In genomic region chr17:50636145-50636803, GRCh38 we compare ENCODE assay signal across 21 cellular contexts. TPM values are rescaled to one million over a fixed set of nuclear protein-coding genes. Genes with fewer than 3 reads are reported as not detected.
DNase-seq lines count a peak whose midpoint lies in the region; ATAC-seq, FAIRE-seq and TF ChIP-seq lines count a peak whose summit lies in the region.
"Had no signal": no experiment of that assay in that cellular context is flagged by ENCODE, and none has a peak within 500 bp of the region (broad histone marks: within the 10 kb centered on the region; RNA-seq: fewer than 3 reads in every experiment).

No MANE protein-coding gene starts in this region.

- TF ChIP-seq CTCF in SK-N-SH (IDR thresholded peaks at IDR 0.05): no peak
- TF ChIP-seq CTCF in breast epithelium (IDR thresholded peaks at IDR 0.05): no peak
- TF ChIP-seq CTCF in HepG2 (CRISPR knock-in tag; IDR thresholded peaks at IDR 0.05): 0 out of 2 replicates have a peak, but pooled peaks have one; percentile 0
- TF ChIP-seq CTCF in transverse colon (IDR thresholded peaks at IDR 0.05): no peak

- ATAC-seq in SK-N-SH treated with all-trans-retinoic acid at 6 μM for 48 hours (no peak), HepG2 (peak; percentile 54)
- ATAC-seq: K562 had no signal

- CTCF ChIA-PET in SK-N-SH (lab: Yijun Ruan, JAX): interaction anchor here (0.6 to 21.7 kb wide), 10 partner anchors 9 to 341 kb away, joined by 3 to 799 read pairs (median 8); partner anchors contain the start of genes RSAD1 and SPATA20
- CTCF ChIA-PET in HepG2 (lab: Yijun Ruan, JAX; ENCODE audit: low intra/inter-chr PET ratio, low total read pairs): no interaction called here

- FAIRE-seq in HepG2 (lab: Jason Lieb, UNC): peak; percentile 63
- FAIRE-seq: D721Med, G401.6, K562 had no signal

- intact Hi-C loops in breast epithelium (cut with DNase I; ENCODE audit: low total_unique reads) (loop anchor here (10.0 kb wide), 1 partner anchor 49 kb away; no protein-coding TSS in a partner anchor), HepG2 (cut with micrococcal nuclease; ENCODE audit: unreplicated experiment) (no loop called here), transverse colon (cut with DNase I; ENCODE audit: low total_unique reads) (no loop called here)

- TF ChIP-seq POLR2A in breast epithelium (IDR thresholded peaks at IDR 0.05): no peak
- peak in 1 of 2 experiments; percentile 45; a peak in 1 of 4 replicates for TF ChIP-seq POLR2A in HepG2 (IDR thresholded peaks at IDR 0.05; ENCODE audit: insufficient read depth in 1 of 2, low read depth in 2 of 2, low read length in 2 of 2)
- TF ChIP-seq POLR2A in transverse colon (IDR thresholded peaks at IDR 0.05): no peak

- H3K4me3 ChIP-seq in SK-N-SH (ENCODE audit: low read depth in 2 of 2, low read length in 1 of 2) (peak overlapping the region; percentile 72 to 73; a peak in 3 of 4 replicates), breast epithelium (peak overlapping the region in 2 of 3 donors; percentile 75 to 81), HepG2 (replicated peaks in 1 of 3; ENCODE audit: insufficient read depth in 1 of 3, low read depth in 2 of 3, low read length in 3 of 3) (peak overlapping the region; percentile 71 to 82 (median 76)), transverse colon (peak overlapping the region in 2 of 4 donors; percentile 69 to 72)
- H3K4me3 ChIP-seq: BLaER1, K562 had no signal

- TF ChIP-seq EP300 in SK-N-SH (IDR thresholded peaks at IDR 0.05; ENCODE audit: borderline replicate concordance in 1 of 2, low read depth in 1 of 2, low read length in 1 of 2) (no peak), HepG2 (IDR thresholded peaks at IDR 0.05; ENCODE audit: low read depth in 2 of 2, low read length in 2 of 2) (peak in 1 of 2 experiments; percentile 34; a peak in 2 of 4 replicates), HepG2 (CRISPR knock-in tag; IDR thresholded peaks at IDR 0.05; ENCODE audit: borderline replicate concordance) (peak; percentile 50; the same call in 1 of the 2 replicates), transverse colon (IDR thresholded peaks at IDR 0.05; ENCODE audit: low read depth) (no peak)

- DNase-seq in SK-N-SH (peak; percentile 17), breast epithelium (ENCODE audit: low spot score in 2 of 2) (no peak), HepG2 (ENCODE audit: low spot score) (peak; percentile 84), transverse colon (no peak), NCI-H69 (lab: John Stamatoyannopoulos, UW) (no peak), NCI-H2029 (lab: John Stamatoyannopoulos, UW) (no peak), NCI-H2029 treated with DMSO at 0.1 percent for 48 hours (lab: John Stamatoyannopoulos, UW) (no peak)
- DNase-seq: activated CD4-positive, alpha-beta T cell treated with anti-CD3 and anti-CD28 coated beads, Interleukin-2, amount 10 ng/mL, durations not matched to agents 7 days and 5 days; activated gamma-delta T cell; anterior cingulate cortex; foreskin melanocyte; H7; NCI-H526 treated with DMSO at 0.1 percent for 48 hours; SW 1271 had no signal

- in situ Hi-C loops in HepG2 (cut with HindIII; ENCODE audit: extremely low pct_ligation_motif_present, low pct_unique_long_range_greater_than_20kb) (no loop called here), transverse colon (cut with MboI; ENCODE audit: low pct_ligation_motif_present in 1 of 4, low pct_unique_long_range_greater_than_20kb in 1 of 4, low sequenced_read_pairs in 3 of 4) (loop anchor here in 2 of 4 donors (10.0 kb wide), 2 partner anchors 59 to 81 kb away; no protein-coding TSS in a partner anchor)

- H3K9ac ChIP-seq in SK-N-SH (peak overlapping the region; percentile 79; the same call in 1 of the 2 replicates), HepG2 (ENCODE audit: insufficient read depth, low read depth, low read length) (peak overlapping the region; percentile 70)
- H3K9ac ChIP-seq: BLaER1 had no signal

- H3K4me1 ChIP-seq in SK-N-SH (ENCODE audit: control insufficient read depth in 1 of 2, insufficient read depth in 2 of 2, low read depth in 1 of 2, low read length in 1 of 2) (peaks cover 46 to 58% of the 10 kb centered on the region in 2 experiments; a peak in 3 of 4 replicates), breast epithelium (peaks cover 13 to 25% of the 10 kb centered on the region in 2 donors), HepG2 (ENCODE audit: insufficient read depth, low read length) (peaks cover 95% of the 10 kb centered on the region), transverse colon (peaks cover 20 to 74% (median 55%) of the 10 kb centered on the region in 4 donors)

- H3K27me3 ChIP-seq in SK-N-SH (ENCODE audit: insufficient read depth) (no peaks in the 10 kb centered on the region), breast epithelium (no peaks in the 10 kb centered on the region), HepG2 (ENCODE audit: control insufficient read depth in 1 of 2, insufficient read depth in 2 of 2, low read length in 2 of 2) (peaks cover 0 to 19% of the 10 kb centered on the region in 2 experiments; a peak in 2 of 5 replicates), transverse colon (peaks cover 17% of the 10 kb centered on the region)

- H3K9me3 ChIP-seq in SK-N-SH (no peaks in the 10 kb centered on the region), breast epithelium (no peaks in the 10 kb centered on the region), HepG2 (ENCODE audit: low read length) (no peaks in the 10 kb centered on the region), transverse colon (no peaks in the 10 kb centered on the region)
- H3K9me3 ChIP-seq: BLaER1 had no signal

- H3K9me2 ChIP-seq in SK-N-SH: no peaks in the 10 kb centered on the region

- POLR2A ChIA-PET in SK-N-SH (lab: Yijun Ruan, JAX): no interaction called here
- POLR2A ChIA-PET in HepG2 (lab: Yijun Ruan, JAX): interaction anchor here (0.6 to 19.8 kb wide), 12 partner anchors 9 to 127 kb away, joined by 3 to 839 read pairs (median 5); partner anchors contain the start of gene ANKRD40

- H3K27ac ChIP-seq in SK-N-SH (ENCODE audit: low read depth in 2 of 2, low read length in 1 of 2): peak overlapping the region; percentile 54 to 97; a peak in 3 of 4 replicates
- peak overlapping the region; percentile 13 to 26 for H3K27ac ChIP-seq in breast epithelium
- H3K27ac ChIP-seq in HepG2 (ENCODE audit: extremely low read length, insufficient read depth, low read length): peak overlapping the region; percentile 73
- H3K27ac ChIP-seq in transverse colon: peak overlapping the region; percentile 85 to 92 (median 90)
- H3K27ac ChIP-seq: 22Rv1, BLaER1, HL-60 had no signal

- no peak overlapping the region for H2AFZ ChIP-seq in SK-N-SH (ENCODE audit: low read depth)
- H2AFZ ChIP-seq in HepG2 (ENCODE audit: low read length): no peak overlapping the region

- H4K20me1 ChIP-seq in SK-N-SH (ENCODE audit: insufficient read depth) (no peaks in the 10 kb centered on the region; the same call in 1 of the 2 replicates), HepG2 (ENCODE audit: insufficient read depth, low read length) (no peaks in the 10 kb centered on the region)

- peaks cover 42% of the 10 kb centered on the region for H3F3A ChIP-seq in SK-N-SH (replicated peaks; ENCODE audit: insufficient read depth)

- peaks cover 52% of the 10 kb centered on the region for H3K79me2 ChIP-seq in SK-N-SH (ENCODE audit: insufficient read depth)
- H3K79me2 ChIP-seq in HepG2 (ENCODE audit: insufficient read depth, low read length): peaks cover 9% of the 10 kb centered on the region

- H3K36me3 ChIP-seq in SK-N-SH (replicated peaks in 1 of 2; ENCODE audit: control insufficient read depth in 1 of 2, insufficient read depth in 2 of 2, low read length in 1 of 2) (no peaks in the 10 kb centered on the region), breast epithelium (no peaks in the 10 kb centered on the region), HepG2 (replicated peaks in 1 of 2; ENCODE audit: control insufficient read depth in 1 of 2, insufficient read depth in 2 of 2, low read length in 2 of 2) (no peaks in the 10 kb centered on the region), transverse colon (no peaks in the 10 kb centered on the region)
- H3K36me3 ChIP-seq: BLaER1 had no signal

- BruUV-seq in HepG2 (replicated peaks; lab: Mats Ljungman, UMichigan): no TSS peak

- TF ChIP-seq RAD21 in SK-N-SH (IDR thresholded peaks at IDR 0.05; ENCODE audit: low read length): no peak
- no peak for TF ChIP-seq RAD21 in HepG2 (CRISPR knock-in tag; IDR thresholded peaks at IDR 0.05)

- H3K4me2 ChIP-seq in SK-N-SH (peak overlapping the region; percentile 94), HepG2 (ENCODE audit: low read depth, low read length) (peak overlapping the region; percentile 87)

- WGBS in SK-N-SH (ENCODE audit: low lambda C conversion rate): 78% methylated on average over 8 of the region's 8 CpGs
- 5% methylated on average over 7 of the region's 8 CpGs for WGBS in HepG2 (ENCODE audit: low lambda C conversion rate)
- WGBS in transverse colon (ENCODE audit: low coverage in 1 of 2), 2 donors: 59 to 67% methylated on average over 7 to 8 of the region's 8 CpGs

RNA-seq across cellular contexts. Expression of gene ABCC3, which starts 1.6 kb away (rescaled TPM):
- polyA plus RNA-seq in SK-N-SH (2012; rRNA removed): 185 and 209 TPM in 2 replicates
- 29.0 and 41.5 TPM in 2 replicates for polyA plus RNA-seq in SK-N-SH (2012; cell fraction: cytosol; rRNA removed)
- 1,427 and 1,497 TPM in 2 replicates for polyA plus RNA-seq in SK-N-SH (2012; cell fraction: nucleus; rRNA removed)
- 100 to 1,000 TPM in 1 of 3 donors, 10 to 100 TPM in 1, 1 to 10 TPM in 1; 6.1 to 122 (median 81.0) TPM for total RNA-seq in breast epithelium
- total RNA-seq in HepG2 (2016; rRNA removed; fragmentation: Illumina TruSeq; extraction: Trizol): 18.0 and 25.2 TPM in 2 replicates
- 13.3 and 13.8 TPM in 2 replicates for total RNA-seq in HepG2 (2016; cell fraction: cytosol; rRNA removed; fragmentation: Illumina TruSeq; extraction: Trizol; ENCODE audit: low read depth)
- 14.4 and 28.1 TPM in 2 replicates for total RNA-seq in HepG2 (2016; cell fraction: insoluble cytoplasmic fraction; rRNA removed; fragmentation: Illumina TruSeq; extraction: Trizol)
- total RNA-seq in HepG2 (2016; cell fraction: membrane; rRNA removed; fragmentation: Illumina TruSeq; extraction: Trizol): 23.1 and 25.2 TPM in 2 replicates
- total RNA-seq in HepG2 (2016; cell fraction: nucleus; rRNA removed; fragmentation: Illumina TruSeq; extraction: Trizol): 38.6 and 38.7 TPM in 2 replicates
- 50.5 and 50.7 TPM in 2 replicates for polyA plus RNA-seq in HepG2 (2011; rRNA removed)
- 19.0 and 24.0 TPM in 2 replicates for polyA plus RNA-seq in HepG2 (2011; cell fraction: cytosol; rRNA removed)
- polyA plus RNA-seq in HepG2 (2011; cell fraction: nucleus; rRNA removed): 331 and 391 TPM in 2 replicates
- polyA plus RNA-seq in HepG2 (2012): 15.7 and 38.4 TPM in 2 replicates
- polyA plus RNA-seq in HepG2 (2016; cell fraction: cytosol; fragmentation: Illumina TruSeq; extraction: Trizol; ENCODE audit: low read depth): 15.1 and 15.9 TPM in 2 replicates
- polyA plus RNA-seq in HepG2 (2016; cell fraction: insoluble cytoplasmic fraction; fragmentation: Illumina TruSeq; extraction: Trizol; ENCODE audit: low read depth): 17.3 and 21.5 TPM in 2 replicates
- 23.7 and 24.5 TPM in 2 replicates for polyA plus RNA-seq in HepG2 (2016; cell fraction: membrane; fragmentation: Illumina TruSeq; extraction: Trizol; ENCODE audit: low read depth)
- polyA plus RNA-seq in HepG2 (2016; cell fraction: nucleus; fragmentation: Illumina TruSeq; extraction: Trizol; ENCODE audit: insufficient read depth, low read depth): 84.3 and 87.4 TPM in 2 replicates
- polyA minus RNA-seq in HepG2 (2011; rRNA and poly(A)+ RNA removed; ENCODE audit: low replicate concordance): 73.4 and 78.1 TPM in 2 replicates
- polyA minus RNA-seq in HepG2 (2011; cell fraction: cytosol; rRNA and poly(A)+ RNA removed): 10.9 and 17.8 TPM in 2 replicates
- polyA minus RNA-seq in HepG2 (2011; cell fraction: nucleus; rRNA and poly(A)+ RNA removed): 61.9 and 63.1 TPM in 2 replicates
- 100 to 1,000 TPM; 297 to 655 (median 533) TPM for total RNA-seq in transverse colon
- total RNA-seq: activated CD4-positive, alpha-beta T cell treated with anti-CD3 and anti-CD28 coated beads, Interleukin-2, amount 10 ng/mL, durations not matched to agents 7 days and 5 days had no signal

Comparison
In these comparisons a context has a peak if more than half of its experiments do, and no peak if none do; other contexts are left out.
1. DNase-seq: peak in SK-N-SH (single experiment) and HepG2 (single experiment); none in breast epithelium (0 of 2), transverse colon (single experiment), NCI-H69 (single experiment), NCI-H2029 (single experiment) and NCI-H2029 treated with DMSO at 0.1 percent for 48 hours (single experiment).
2. H3K27ac ChIP-seq: peak in every context shown above with its lines; median percentile 90 in transverse colon; 76 in SK-N-SH; 73 in HepG2; 20 in breast epithelium.
3. Of the 25 proteins assayed by ChIP-seq in both HepG2 and SK-N-SH: peak only in HepG2: CTCF, EP300, FOSL2, FOXJ3, MAX, MXI1 and 4 more; only in SK-N-SH: none; in both: none; in neither: 13; mixed calls (peak in some experiments, not most) for 2.